ENCODE assay signal across 1 cellular context in the genomic region with DNA sequence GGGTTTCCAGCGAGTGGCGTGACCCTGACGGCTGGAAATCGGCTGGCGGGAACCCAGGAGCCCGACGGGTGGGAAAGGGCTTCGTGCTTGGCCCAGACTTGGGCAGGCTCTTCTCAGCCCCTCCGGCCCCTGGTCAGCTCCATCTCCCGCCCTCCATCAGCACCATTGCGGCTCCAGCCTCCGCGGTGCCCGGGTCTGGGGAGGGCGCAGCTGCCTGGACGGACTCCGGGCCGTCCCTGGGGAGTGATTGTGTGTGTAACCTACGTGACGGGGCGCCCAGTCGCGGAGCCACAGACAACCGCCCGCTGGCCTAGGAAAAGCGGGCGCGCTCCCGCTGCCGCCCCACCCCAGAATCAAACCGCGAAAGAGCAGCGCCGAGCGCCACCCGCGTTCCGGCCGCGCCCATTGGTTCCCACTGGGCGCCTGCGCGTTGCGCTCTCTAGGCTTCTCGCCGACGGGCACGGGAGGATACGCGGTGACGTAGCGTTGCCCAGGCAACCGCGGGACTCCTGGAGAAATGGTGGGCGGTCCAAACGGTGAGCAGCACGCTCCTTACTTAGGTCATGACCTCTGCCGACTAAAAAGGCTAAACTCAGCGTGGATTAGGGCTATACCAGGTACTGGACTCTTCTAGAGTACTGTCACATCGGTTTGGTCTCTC.
TF ChIP-seq lines count a peak whose summit lies in the region.

CFAP20DC (minus strand) TSS at position 355 of the 661 bp plus-strand sequence. CDS start 394 bp downstream, outside the sequence.

TF ChIP-seq in K562, 482 proteins besides CTCF, POLR2A, EP300 and RAD21 (continued from another document and continues in another):
- TF ChIP-seq, protein P1, sequence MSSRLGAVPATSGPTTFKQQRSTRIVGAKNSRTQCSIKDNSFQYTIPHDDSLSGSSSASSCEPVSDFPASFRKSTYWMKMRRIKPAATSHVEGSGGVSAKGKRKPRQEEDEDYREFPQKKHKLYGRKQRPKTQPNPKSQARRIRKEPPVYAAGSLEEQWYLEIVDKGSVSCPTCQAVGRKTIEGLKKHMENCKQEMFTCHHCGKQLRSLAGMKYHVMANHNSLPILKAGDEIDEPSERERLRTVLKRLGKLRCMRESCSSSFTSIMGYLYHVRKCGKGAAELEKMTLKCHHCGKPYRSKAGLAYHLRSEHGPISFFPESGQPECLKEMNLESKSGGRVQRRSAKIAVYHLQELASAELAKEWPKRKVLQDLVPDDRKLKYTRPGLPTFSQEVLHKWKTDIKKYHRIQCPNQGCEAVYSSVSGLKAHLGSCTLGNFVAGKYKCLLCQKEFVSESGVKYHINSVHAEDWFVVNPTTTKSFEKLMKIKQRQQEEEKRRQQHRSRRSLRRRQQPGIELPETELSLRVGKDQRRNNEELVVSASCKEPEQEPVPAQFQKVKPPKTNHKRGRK (tag; IDR thresholded peaks at IDR 0.05) = no peak
- TF ChIP-seq SIN3A (IDR thresholded peaks at IDR 0.05; ENCODE audit: borderline replicate concordance in 2 of 2, control insufficient read depth in 1 of 2, low read depth in 2 of 2, low read length in 2 of 2) (no peak), SAFB2 (IDR thresholded peaks at IDR 0.05; ENCODE audit: borderline replicate concordance, low read depth, low read length, severe bottlenecking) (no peak), ZNF740 (CRISPR knock-in tag; IDR thresholded peaks at IDR 0.05) (no peak), ZNF740 (tag; IDR thresholded peaks at IDR 0.05) (no peak), CHD1 (IDR thresholded peaks at IDR 0.05; ENCODE audit: low read length) (no peak), RHOXF2B (CRISPR knock-in tag; conservative IDR thresholded peaks at IDR 0.05) (no peak), SMAD1 (IDR thresholded peaks at IDR 0.05; ENCODE audit: low read depth, low read length, partially characterized antibody) (no peak), CHD2 (IDR thresholded peaks at IDR 0.05; ENCODE audit: low read depth, low read length) (peak; percentile 64; the same call in 1 of the 2 replicates), ADNP (tag; IDR thresholded peaks at IDR 0.05) (no peak), MYC (IDR thresholded peaks at IDR 0.05; ENCODE audit: low read depth, low read length) (peak; percentile 27; the same call in 1 of the 2 replicates), MYC (CRISPR knock-in tag; IDR thresholded peaks at IDR 0.05; ENCODE audit: borderline replicate concordance, low read depth) (no peak), SMARCE1 (IDR thresholded peaks at IDR 0.05) (no peak), KLF1 (tag; IDR thresholded peaks at IDR 0.05) (no peak), HNRNPUL1 (IDR thresholded peaks at IDR 0.05; ENCODE audit: low read length) (no peak), ZSCAN32 (CRISPR knock-in tag; IDR thresholded peaks at IDR 0.05) (no peak), ILF3 (IDR thresholded peaks at IDR 0.05; ENCODE audit: borderline replicate concordance) (no peak), SREBF1 (IDR thresholded peaks at IDR 0.05; ENCODE audit: borderline replicate concordance, low read depth, low read length) (no peak), NKRF (IDR thresholded peaks at IDR 0.05; ENCODE audit: borderline replicate concordance) (no peak), TAF7 (tag; IDR thresholded peaks at IDR 0.05) (0 out of 2 replicates have a peak, but pooled peaks have one; percentile 26), ZNF41 (CRISPR knock-in tag; conservative IDR thresholded peaks at IDR 0.05) (no peak), ZBTB43 (CRISPR knock-in tag; IDR thresholded peaks at IDR 0.05) (no peak), THAP12 (CRISPR knock-in tag; IDR thresholded peaks at IDR 0.05) (0 out of 2 replicates have a peak, but pooled peaks have one; percentile 32), CSDE1 (IDR thresholded peaks at IDR 0.05) (peak in 1 of 2 experiments; percentile 56; a peak in 1 of 4 replicates), CCAR2 (IDR thresholded peaks at IDR 0.05; ENCODE audit: low read depth, low read length) (no peak), ZNF77 (CRISPR knock-in tag; IDR thresholded peaks at IDR 0.05) (no peak), KLF6 (CRISPR knock-in tag; IDR thresholded peaks at IDR 0.05; ENCODE audit: borderline replicate concordance) (no peak), NFATC3 (IDR thresholded peaks at IDR 0.05) (no peak), ZNF696 (CRISPR knock-in tag; conservative IDR thresholded peaks at IDR 0.05) (no peak), ZKSCAN8 (CRISPR knock-in tag; IDR thresholded peaks at IDR 0.05) (no peak), MTA1 (IDR thresholded peaks at IDR 0.05; ENCODE audit: borderline replicate concordance) (no peak), MEIS2 (IDR thresholded peaks at IDR 0.05; ENCODE audit: partially characterized antibody) (peak; percentile 27), POLR2G (IDR thresholded peaks at IDR 0.05; ENCODE audit: low read depth, low read length) (peak; percentile 85), CXXC5 (CRISPR knock-in tag; IDR thresholded peaks at IDR 0.05) (peak; percentile 62), ZNF780A (CRISPR knock-in tag; IDR thresholded peaks at IDR 0.05) (no peak), RBM22 (IDR thresholded peaks at IDR 0.05; ENCODE audit: low read depth, low read length, poor library complexity, severe bottlenecking) (no peak), ELK1 (CRISPR knock-in tag; IDR thresholded peaks at IDR 0.05) (no peak), RFX1 (IDR thresholded peaks at IDR 0.05) (peak; percentile 92), BMI1 (IDR thresholded peaks at IDR 0.05; ENCODE audit: low read length) (peak; percentile 66; the same call in 1 of the 2 replicates)
- TF ChIP-seq, protein P2, sequence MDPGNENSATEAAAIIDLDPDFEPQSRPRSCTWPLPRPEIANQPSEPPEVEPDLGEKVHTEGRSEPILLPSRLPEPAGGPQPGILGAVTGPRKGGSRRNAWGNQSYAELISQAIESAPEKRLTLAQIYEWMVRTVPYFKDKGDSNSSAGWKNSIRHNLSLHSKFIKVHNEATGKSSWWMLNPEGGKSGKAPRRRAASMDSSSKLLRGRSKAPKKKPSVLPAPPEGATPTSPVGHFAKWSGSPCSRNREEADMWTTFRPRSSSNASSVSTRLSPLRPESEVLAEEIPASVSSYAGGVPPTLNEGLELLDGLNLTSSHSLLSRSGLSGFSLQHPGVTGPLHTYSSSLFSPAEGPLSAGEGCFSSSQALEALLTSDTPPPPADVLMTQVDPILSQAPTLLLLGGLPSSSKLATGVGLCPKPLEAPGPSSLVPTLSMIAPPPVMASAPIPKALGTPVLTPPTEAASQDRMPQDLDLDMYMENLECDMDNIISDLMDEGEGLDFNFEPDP (CRISPR knock-in tag; IDR thresholded peaks at IDR 0.05) = no peak
- TF ChIP-seq, protein P3, sequence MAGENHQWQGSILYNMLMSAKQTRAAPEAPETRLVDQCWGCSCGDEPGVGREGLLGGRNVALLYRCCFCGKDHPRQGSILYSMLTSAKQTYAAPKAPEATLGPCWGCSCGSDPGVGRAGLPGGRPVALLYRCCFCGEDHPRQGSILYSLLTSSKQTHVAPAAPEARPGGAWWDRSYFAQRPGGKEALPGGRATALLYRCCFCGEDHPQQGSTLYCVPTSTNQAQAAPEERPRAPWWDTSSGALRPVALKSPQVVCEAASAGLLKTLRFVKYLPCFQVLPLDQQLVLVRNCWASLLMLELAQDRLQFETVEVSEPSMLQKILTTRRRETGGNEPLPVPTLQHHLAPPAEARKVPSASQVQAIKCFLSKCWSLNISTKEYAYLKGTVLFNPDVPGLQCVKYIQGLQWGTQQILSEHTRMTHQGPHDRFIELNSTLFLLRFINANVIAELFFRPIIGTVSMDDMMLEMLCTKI (IDR thresholded peaks at IDR 0.05; ENCODE audit: partially characterized antibody) = no peak
- TF ChIP-seq, protein P4, sequence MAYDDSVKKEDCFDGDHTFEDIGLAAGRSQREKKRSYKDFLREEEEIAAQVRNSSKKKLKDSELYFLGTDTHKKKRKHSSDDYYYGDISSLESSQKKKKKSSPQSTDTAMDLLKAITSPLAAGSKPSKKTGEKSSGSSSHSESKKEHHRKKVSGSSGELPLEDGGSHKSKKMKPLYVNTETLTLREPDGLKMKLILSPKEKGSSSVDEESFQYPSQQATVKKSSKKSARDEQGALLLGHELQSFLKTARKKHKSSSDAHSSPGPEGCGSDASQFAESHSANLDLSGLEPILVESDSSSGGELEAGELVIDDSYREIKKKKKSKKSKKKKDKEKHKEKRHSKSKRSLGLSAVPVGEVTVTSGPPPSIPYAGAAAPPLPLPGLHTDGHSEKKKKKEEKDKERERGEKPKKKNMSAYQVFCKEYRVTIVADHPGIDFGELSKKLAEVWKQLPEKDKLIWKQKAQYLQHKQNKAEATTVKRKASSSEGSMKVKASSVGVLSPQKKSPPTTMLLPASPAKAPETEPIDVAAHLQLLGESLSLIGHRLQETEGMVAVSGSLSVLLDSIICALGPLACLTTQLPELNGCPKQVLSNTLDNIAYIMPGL (CRISPR knock-in tag; IDR thresholded peaks at IDR 0.05) = no peak
- TF ChIP-seq, protein P5, sequence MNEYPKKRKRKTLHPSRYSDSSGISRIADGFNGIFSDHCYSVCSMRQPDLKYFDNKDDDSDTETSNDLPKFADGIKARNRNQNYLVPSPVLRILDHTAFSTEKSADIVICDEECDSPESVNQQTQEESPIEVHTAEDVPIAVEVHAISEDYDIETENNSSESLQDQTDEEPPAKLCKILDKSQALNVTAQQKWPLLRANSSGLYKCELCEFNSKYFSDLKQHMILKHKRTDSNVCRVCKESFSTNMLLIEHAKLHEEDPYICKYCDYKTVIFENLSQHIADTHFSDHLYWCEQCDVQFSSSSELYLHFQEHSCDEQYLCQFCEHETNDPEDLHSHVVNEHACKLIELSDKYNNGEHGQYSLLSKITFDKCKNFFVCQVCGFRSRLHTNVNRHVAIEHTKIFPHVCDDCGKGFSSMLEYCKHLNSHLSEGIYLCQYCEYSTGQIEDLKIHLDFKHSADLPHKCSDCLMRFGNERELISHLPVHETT (CRISPR knock-in tag; conservative IDR thresholded peaks at IDR 0.05 in 1 of 2, IDR thresholded peaks at IDR 0.05 in 1 of 2) = no peak
- TF ChIP-seq, protein P6, sequence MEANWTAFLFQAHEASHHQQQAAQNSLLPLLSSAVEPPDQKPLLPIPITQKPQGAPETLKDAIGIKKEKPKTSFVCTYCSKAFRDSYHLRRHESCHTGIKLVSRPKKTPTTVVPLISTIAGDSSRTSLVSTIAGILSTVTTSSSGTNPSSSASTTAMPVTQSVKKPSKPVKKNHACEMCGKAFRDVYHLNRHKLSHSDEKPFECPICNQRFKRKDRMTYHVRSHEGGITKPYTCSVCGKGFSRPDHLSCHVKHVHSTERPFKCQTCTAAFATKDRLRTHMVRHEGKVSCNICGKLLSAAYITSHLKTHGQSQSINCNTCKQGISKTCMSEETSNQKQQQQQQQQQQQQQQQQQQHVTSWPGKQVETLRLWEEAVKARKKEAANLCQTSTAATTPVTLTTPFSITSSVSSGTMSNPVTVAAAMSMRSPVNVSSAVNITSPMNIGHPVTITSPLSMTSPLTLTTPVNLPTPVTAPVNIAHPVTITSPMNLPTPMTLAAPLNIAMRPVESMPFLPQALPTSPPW (CRISPR knock-in tag; IDR thresholded peaks at IDR 0.05) = peak; percentile 18; the same call in 1 of the 2 replicates
